In genomic region chr2:110842048-110842447, GRCh38 we compare ENCODE assay signal across 28 cellular contexts.
"Had no signal": no experiment of that assay in that cellular context is flagged by ENCODE, and none has a peak within 500 bp of the region (broad histone marks: within the 10 kb centered on the region; RNA-seq: fewer than 3 reads in every experiment).

No MANE protein-coding gene starts in this region.

- H2AFZ ChIP-seq: hepatocyte had no signal

- H3K27ac Mint-ChIP-seq: activated CD4-positive, alpha-beta memory T cell treated with anti-CD3 and anti-CD28 coated beads, Interleukin-2, amount 10 ng/mL, durations not matched to agents 7 days and 5 days; activated CD4-positive, alpha-beta T cell treated with anti-CD3 and anti-CD28 coated beads, Interleukin-2, amount 10 ng/mL, durations not matched to agents 7 days and 5 days; activated T-helper 17 cell treated with anti-CD3 and anti-CD28 coated beads, Interleukin-2, amount 50 U/mL, for 72 hours; memory B cell; T-helper 17 cell had no signal

- H3K9me3 ChIP-seq: gastrocnemius medialis, spleen, thoracic aorta, upper lobe of left lung, vagina had no signal

- H3K36me3 ChIP-seq: brain microvascular endothelial cell, gastrocnemius medialis, spleen, thoracic aorta, upper lobe of left lung, vagina, WERI-Rb-1 had no signal

- H3K27ac ChIP-seq: brain microvascular endothelial cell, gastrocnemius medialis, hepatocyte, spleen, thoracic aorta, upper lobe of left lung, vagina, WERI-Rb-1 had no signal

- H3K4me1 ChIP-seq: gastrocnemius medialis, upper lobe of left lung, vagina had no signal

- H3K27me3 Mint-ChIP-seq: naive thymus-derived CD8-positive, alpha-beta T cell had no signal

- H3K4me3 ChIP-seq: gastrocnemius medialis, hepatocyte, spleen, thoracic aorta, upper lobe of left lung, vagina had no signal

- H3K4me3 Mint-ChIP-seq: activated CD4-positive, alpha-beta memory T cell treated with anti-CD3 and anti-CD28 coated beads, Interleukin-2, amount 10 ng/mL, durations not matched to agents 7 days and 5 days; activated CD4-positive, alpha-beta T cell treated with anti-CD3 and anti-CD28 coated beads, Interleukin-2, amount 10 ng/mL, durations not matched to agents 7 days and 5 days; activated T-cell treated with anti-CD3 and anti-CD28 coated beads, Interleukin-2, amount 50 U/mL, for 4 hours; activated T-helper 17 cell treated with anti-CD3 and anti-CD28 coated beads, Interleukin-2, amount 50 U/mL, for 72 hours; memory B cell; naive thymus-derived CD8-positive, alpha-beta T cell; T-helper 17 cell had no signal

- H3K27me3 ChIP-seq: gastrocnemius medialis, hepatocyte, spleen, upper lobe of left lung, vagina had no signal

- ATAC-seq: activated CD4-positive, CD25-positive, alpha-beta regulatory T cell treated with anti-CD3 and anti-CD28 coated beads, Interleukin-2, amount 50 U/mL, for 24 hours; activated T-cell treated with anti-CD3 and anti-CD28 coated beads, Interleukin-2, amount 50 U/mL, for 4 hours; activated T-helper 17 cell treated with anti-CD3 and anti-CD28 coated beads, Interleukin-2, amount 50 U/mL, for 72 hours; gastrocnemius medialis; naive thymus-derived CD8-positive, alpha-beta T cell; right cardiac atrium; T-helper 17 cell had no signal

- H3K36me3 Mint-ChIP-seq: memory B cell had no signal

- H3K9me3 Mint-ChIP-seq: activated CD4-positive, alpha-beta memory T cell treated with anti-CD3 and anti-CD28 coated beads, Interleukin-2, amount 10 ng/mL, durations not matched to agents 7 days and 5 days; activated CD4-positive, alpha-beta T cell treated with anti-CD3 and anti-CD28 coated beads, Interleukin-2, amount 10 ng/mL, durations not matched to agents 7 days and 5 days; activated T-cell treated with anti-CD3 and anti-CD28 coated beads, Interleukin-2, amount 50 U/mL, for 4 hours; activated T-helper 17 cell treated with anti-CD3 and anti-CD28 coated beads, Interleukin-2, amount 50 U/mL, for 72 hours; memory B cell; naive thymus-derived CD8-positive, alpha-beta T cell had no signal

- H3K79me2 ChIP-seq: hepatocyte had no signal

- H3K4me2 ChIP-seq: hepatocyte had no signal

- DNase-seq: activated CD4-positive, alpha-beta memory T cell treated with anti-CD3 and anti-CD28 coated beads, Interleukin-2, amount 10 ng/mL, durations not matched to agents 7 days and 5 days; activated CD4-positive, alpha-beta T cell treated with anti-CD3 and anti-CD28 coated beads, Interleukin-2, amount 10 ng/mL, durations not matched to agents 7 days and 5 days; activated CD8-positive, alpha-beta memory T cell treated with anti-CD3 and anti-CD28 coated beads, Interleukin-2, amount 50 U/mL, for 48 hours; activated gamma-delta T cell treated with Interleukin-2 at 50 U/mL for 16 hours; activated naive CD4-positive, alpha-beta T cell treated with anti-CD3 and anti-CD28 coated beads, Interleukin-2, amount 50 U/mL, for 16 hours; activated T-cell treated with anti-CD3 and anti-CD28 coated beads, Interleukin-2, amount 50 U/mL, for 4 hours; amniotic stem cell; brain microvascular endothelial cell; central memory CD4-positive, alpha-beta T cell; effector CD4-positive, alpha-beta T cell; gastrocnemius medialis; glutamatergic neuron; kidney; midbrain; naive thymus-derived CD8-positive, alpha-beta T cell; right cardiac atrium; spleen; stimulated activated naive CD4-positive, alpha-beta T cell; T-helper 17 cell; T1000; upper lobe of left lung; WERI-Rb-1 had no signal
